19 cellular contexts compared by ENCODE assay signal in genomic region chr22:48090332-48090672, GRCh38.
DNase-seq lines count a peak whose midpoint lies in the region; ATAC-seq and TF ChIP-seq lines count a peak whose summit lies in the region.
"Had no signal": no experiment of that assay in that cellular context is flagged by ENCODE, and none has a peak within 500 bp of the region (broad histone marks: within the 10 kb centered on the region; RNA-seq: fewer than 3 reads in every experiment).

No MANE protein-coding gene starts in this region.

- no peaks in the 10 kb centered on the region for H3K36me3 Mint-ChIP-seq in CD4-positive, CD25-positive, alpha-beta regulatory T cell
- H3K36me3 Mint-ChIP-seq in stimulated activated naive B cell treated with anti-CD40 and anti-IgM and Interleukin-4, amounts not matched to agents 10 μg/mL and 1 μg/mL and 100 μg/mL, for 72 hours: no peaks in the 10 kb centered on the region

- in situ Hi-C loops in Panc1 (cut with HindIII; ENCODE audit: low pct_unique_long_range_greater_than_20kb, low sequenced_read_pairs): no loop called here

- peaks cover 0 to 3% (median 0%) of the 10 kb centered on the region in 7 donors for H3K9me3 Mint-ChIP-seq in CD4-positive, CD25-positive, alpha-beta regulatory T cell
- no peaks in the 10 kb centered on the region for H3K9me3 Mint-ChIP-seq in stimulated activated naive B cell treated with anti-CD40 and anti-IgM and Interleukin-4, amounts not matched to agents 10 μg/mL and 1 μg/mL and 100 μg/mL, for 72 hours

- H3K4me3 Mint-ChIP-seq in CD4-positive, CD25-positive, alpha-beta regulatory T cell: no peak overlapping the region
- peak overlapping the region; percentile 43 to 64 for H3K4me3 Mint-ChIP-seq in stimulated activated naive B cell treated with anti-CD40 and anti-IgM and Interleukin-4, amounts not matched to agents 10 μg/mL and 1 μg/mL and 100 μg/mL, for 72 hours

- H3K9me3 ChIP-seq in CD4-positive, CD25-positive, alpha-beta regulatory T cell (ENCODE audit: control insufficient read depth in 2 of 2, low read length in 2 of 2): no peaks in the 10 kb centered on the region
- H3K9me3 ChIP-seq in Panc1 (ENCODE audit: control insufficient read depth, insufficient read depth, low read depth, low read length) (no peaks in the 10 kb centered on the region), left lung (no peaks in the 10 kb centered on the region)
- H3K9me3 ChIP-seq: BE2C, heart left ventricle, pancreas had no signal

- H3K27me3 ChIP-seq in CD4-positive, CD25-positive, alpha-beta regulatory T cell (ENCODE audit: control insufficient read depth, insufficient read depth, low read length): no peaks in the 10 kb centered on the region
- H3K27me3 ChIP-seq in Panc1 (ENCODE audit: control insufficient read depth, insufficient read depth, low read length): no peaks in the 10 kb centered on the region; the same call in 1 of the 2 replicates
- peaks cover 0 to 11% of the 10 kb centered on the region in 2 donors for H3K27me3 ChIP-seq in left lung
- no peaks in the 10 kb centered on the region for H3K27me3 ChIP-seq in foreskin keratinocyte
- H3K27me3 ChIP-seq: BE2C, pancreas had no signal

- intact Hi-C loops in Panc1 (cut with micrococcal nuclease; ENCODE audit: unreplicated experiment) (no loop called here), left lung (cut with DNase I) (no loop called here)

- no peak for DNase-seq in CD4-positive, CD25-positive, alpha-beta regulatory T cell
- DNase-seq in Panc1 (ENCODE audit: low read depth, low spot score): no peak
- peak in 1 of 2 donors; percentile 3 for DNase-seq in left lung
- no peak for DNase-seq in stimulated activated naive B cell treated with anti-CD40 and anti-IgM and Interleukin-4, amounts not matched to agents 10 μg/mL and 1 μg/mL and 100 μg/mL, for 72 hours
- DNase-seq in SIG-M5 (lab: John Stamatoyannopoulos, UW): no peak
- no peak for DNase-seq in glomerular visceral epithelial cell (ENCODE audit: extremely low spot score)
- no peak for DNase-seq in foreskin keratinocyte
- DNase-seq: activated CD4-positive, CD25-positive, alpha-beta regulatory T cell treated with anti-CD3 and anti-CD28 coated beads, Interleukin-2, amount 50 U/mL, for 72 hours; BE2C; erythroblast; MM.1S; NCI-H2029 treated with DMSO at 0.1 percent for 48 hours; NCI-H526 treated with DMSO at 0.1 percent for 48 hours; pancreas; RPMI8226; stimulated activated naive CD4-positive, alpha-beta T cell treated with Interleukin-2 at 50 U/mL for 16 hours; T-helper 17 cell had no signal

- peaks cover 0 to 12% (median 6%) of the 10 kb centered on the region in 4 donors for H3K4me1 Mint-ChIP-seq in CD4-positive, CD25-positive, alpha-beta regulatory T cell
- H3K4me1 Mint-ChIP-seq in stimulated activated naive B cell treated with anti-CD40 and anti-IgM and Interleukin-4, amounts not matched to agents 10 μg/mL and 1 μg/mL and 100 μg/mL, for 72 hours: peaks cover 32 to 56% of the 10 kb centered on the region in 2 donors

- TF ChIP-seq CTCF in Panc1 (IDR thresholded peaks at IDR 0.05) (no peak), left lung (IDR thresholded peaks at IDR 0.05) (no peak), foreskin keratinocyte (conservative IDR thresholded peaks at IDR 0.05) (no peak)

- CTCF ChIA-PET in Panc1 (lab: Charles Lee): no interaction called here

- no TSS peak for BruUV-seq in Panc1 (replicated peaks; lab: Mats Ljungman, UMichigan)

- no peak for ATAC-seq in CD4-positive, CD25-positive, alpha-beta regulatory T cell (ENCODE audit: low read depth in 2 of 2)
- peak; percentile 48; the same call in 1 of the 2 replicates for ATAC-seq in Panc1
- peak; percentile 34 for ATAC-seq in left lung
- ATAC-seq in stimulated activated naive B cell treated with anti-CD40 and anti-IgM and Interleukin-4, amounts not matched to agents 10 μg/mL and 1 μg/mL and 100 μg/mL, for 72 hours (replicated peaks): peak; percentile 38 to 68
- no peak for ATAC-seq in foreskin keratinocyte
- ATAC-seq in HG03442 (IDR thresholded peaks at IDR 0.05; ENCODE audit: unreplicated experiment): no peak
- ATAC-seq: T-helper 17 cell had no signal

- peak overlapping the region; percentile 11 for H3K4me3 ChIP-seq in CD4-positive, CD25-positive, alpha-beta regulatory T cell (ENCODE audit: low read depth, low read length)
- H3K4me3 ChIP-seq in Panc1 (ENCODE audit: low read depth in 2 of 2, low read length in 2 of 2): peak overlapping the region; percentile 13 to 37; a peak in 3 of 4 replicates
- H3K4me3 ChIP-seq in left lung: no peak overlapping the region
- H3K4me3 ChIP-seq: pancreas had no signal

- H3K27me3 Mint-ChIP-seq in CD4-positive, CD25-positive, alpha-beta regulatory T cell: peaks cover 4% of the 10 kb centered on the region
- H3K27me3 Mint-ChIP-seq in stimulated activated naive B cell treated with anti-CD40 and anti-IgM and Interleukin-4, amounts not matched to agents 10 μg/mL and 1 μg/mL and 100 μg/mL, for 72 hours: peaks cover 5% of the 10 kb centered on the region in 2 donors

- POLR2A ChIA-PET in Panc1 (lab: Charles Lee): no interaction called here

- H3K36me3 ChIP-seq in CD4-positive, CD25-positive, alpha-beta regulatory T cell (ENCODE audit: control insufficient read depth, insufficient read depth, low read length): no peaks in the 10 kb centered on the region
- H3K36me3 ChIP-seq in Panc1 (ENCODE audit: control insufficient read depth, insufficient read depth, low read length) (no peaks in the 10 kb centered on the region), left lung (no peaks in the 10 kb centered on the region)
- H3K36me3 ChIP-seq: BE2C, heart left ventricle, pancreas had no signal

- no peak overlapping the region for H3K27ac ChIP-seq in CD4-positive, CD25-positive, alpha-beta regulatory T cell (ENCODE audit: insufficient read depth, low read length, poor library complexity, severe bottlenecking)
- H3K27ac ChIP-seq in Panc1 (ENCODE audit: low read length) (no peak overlapping the region), left lung (no peak overlapping the region), foreskin keratinocyte (no peak overlapping the region)
- H3K27ac ChIP-seq: pancreas had no signal

- H3K27ac Mint-ChIP-seq in CD4-positive, CD25-positive, alpha-beta regulatory T cell: peak overlapping the region in 1 of 3 donors; percentile 41
- H3K27ac Mint-ChIP-seq in stimulated activated naive B cell treated with anti-CD40 and anti-IgM and Interleukin-4, amounts not matched to agents 10 μg/mL and 1 μg/mL and 100 μg/mL, for 72 hours: no peak overlapping the region
- H3K27ac Mint-ChIP-seq: T-helper 17 cell had no signal

- peaks cover 7% of the 10 kb centered on the region for H3K4me1 ChIP-seq in CD4-positive, CD25-positive, alpha-beta regulatory T cell (ENCODE audit: control insufficient read depth, insufficient read depth, low read length, poor library complexity, severe bottlenecking)
- H3K4me1 ChIP-seq in Panc1 (ENCODE audit: control insufficient read depth, insufficient read depth, low read length) (no peaks in the 10 kb centered on the region), left lung (peaks cover 0 to 8% of the 10 kb centered on the region in 2 donors), foreskin keratinocyte (no peaks in the 10 kb centered on the region)
- H3K4me1 ChIP-seq: BE2C, pancreas had no signal

Comparison
In these comparisons a context has a peak if more than half of its experiments do, and no peak if none do; other contexts are left out.
1. ATAC-seq: peak in Panc1 (single experiment), left lung (single experiment) and stimulated activated naive B cell treated with anti-CD40 and anti-IgM and Interleukin-4, amounts not matched to agents 10 μg/mL and 1 μg/mL and 100 μg/mL, for 72 hours (2 of 2); none in CD4-positive, CD25-positive, alpha-beta regulatory T cell (0 of 2), foreskin keratinocyte (single experiment) and HG03442 (single experiment).
2. H3K4me3 ChIP-seq: peak in CD4-positive, CD25-positive, alpha-beta regulatory T cell (single experiment) and Panc1 (2 of 2); none in left lung (0 of 2).
3. H3K4me3 Mint-ChIP-seq: peak in stimulated activated naive B cell treated with anti-CD40 and anti-IgM and Interleukin-4, amounts not matched to agents 10 μg/mL and 1 μg/mL and 100 μg/mL, for 72 hours (2 of 2); none in CD4-positive, CD25-positive, alpha-beta regulatory T cell (0 of 4).